Comparison of ENCODE assay signal across 26 cellular contexts in the genomic region with DNA sequence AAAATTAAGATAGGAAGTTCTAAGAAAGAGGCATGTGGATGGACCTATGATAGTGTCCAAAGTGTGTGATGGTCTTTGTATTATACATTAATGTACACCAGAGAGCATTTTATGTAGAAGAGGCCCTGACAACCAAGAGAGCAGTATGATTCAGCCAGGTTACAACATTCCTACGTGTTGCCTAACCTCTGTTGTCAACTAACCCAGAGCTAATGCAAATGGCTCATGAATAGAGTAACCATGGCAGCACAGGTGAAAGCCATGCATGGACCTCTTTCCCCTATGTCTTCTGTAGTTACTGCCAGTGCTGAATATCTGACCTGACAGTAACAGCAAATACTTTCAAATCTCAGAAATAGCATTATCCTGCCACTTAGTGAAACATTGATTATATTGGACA.
DNase-seq lines count a peak whose midpoint lies in the region; ATAC-seq, FAIRE-seq and TF ChIP-seq lines count a peak whose summit lies in the region.
"Had no signal": no experiment of that assay in that cellular context is flagged by ENCODE, and none has a peak within 500 bp of the region (broad histone marks: within the 10 kb centered on the region; RNA-seq: fewer than 3 reads in every experiment).

No MANE protein-coding gene starts in this region.

- no peaks in the 10 kb centered on the region; the same call in 2 of the 3 replicates for H3K9me3 Mint-ChIP-seq in GM23338

- no peaks in the 10 kb centered on the region for H3K27me3 Mint-ChIP-seq in GM23338 (ENCODE audit: insufficient read depth, low read depth, poor library complexity)
- H3K27me3 Mint-ChIP-seq: CD8-positive, alpha-beta memory T cell had no signal

- no peaks in the 10 kb centered on the region for H3K4me1 Mint-ChIP-seq in GM23338
- H3K4me1 Mint-ChIP-seq: CD8-positive, alpha-beta memory T cell had no signal

- DNase-seq in GM23338 (ENCODE audit: low spot score) (peak; percentile 24), NOMO-1 treated with DMSO at 0.1 percent for 48 hours (lab: John Stamatoyannopoulos, UW; ENCODE audit: unreplicated experiment) (peak; percentile 50), H1 (ENCODE audit: low read depth in 1 of 2, low spot score in 2 of 2) (no peak), iPS-NIHi11 (ENCODE audit: low spot score) (peak; percentile 6), esophagus muscularis mucosa (ENCODE audit: extremely low spot score) (no peak), NCI-H226 (no peak)
- DNase-seq in stimulated activated CD4-positive, alpha-beta T cell treated with anti-CD3 and anti-CD28 coated beads, Interleukin-4, amount 100 ng/mL, for 24 hours, result no peak
- DNase-seq: Calu3; CD8-positive, alpha-beta memory T cell; DMS153; GDM1; H9; NCI-H1092 treated with DMSO at 0.1 percent for 48 hours; NCI-H1436 treated with DMSO at 0.1 percent for 48 hours; NCI-H1930; NCI-H2227 treated with DMSO at 0.1 percent for 48 hours; NCI-H510A treated with DMSO at 0.1 percent for 48 hours; NCI-H82; SHP77 treated with DMSO at 0.1 percent for 48 hours had no signal

- H2BK5ac ChIP-seq in H1 (ENCODE audit: low read depth, low read length), result no peak overlapping the region

- H2AFZ ChIP-seq in GM23338, result no peak overlapping the region
- H2AFZ ChIP-seq in H1 (ENCODE audit: low read length), result no peak overlapping the region

- H2BK20ac ChIP-seq in H1 (ENCODE audit: low read length), result no peak overlapping the region

- H3K27me3 ChIP-seq in GM23338 (ENCODE audit: insufficient read depth) (no peaks in the 10 kb centered on the region), H1 (replicated peaks in 1 of 4; ENCODE audit: control insufficient read depth in 3 of 4, extremely low read depth in 1 of 4, insufficient read depth in 3 of 4, low read length in 3 of 4) (no peaks in the 10 kb centered on the region), esophagus muscularis mucosa (no peaks in the 10 kb centered on the region)

- H4K91ac ChIP-seq in H1 (replicated peaks; ENCODE audit: insufficient read length, low read length), result no peak overlapping the region

- H3K27ac Mint-ChIP-seq in GM23338, result no peak overlapping the region
- H3K27ac Mint-ChIP-seq: CD8-positive, alpha-beta memory T cell; H9 had no signal

- H4K5ac ChIP-seq in H1 (ENCODE audit: insufficient read length, low read depth, low read length), result no peak overlapping the region

- no peak overlapping the region for H3K4me3 ChIP-seq in GM23338
- H3K4me3 ChIP-seq in H1 (ENCODE audit: extremely low read depth in 1 of 4, insufficient read depth in 2 of 4, low read depth in 3 of 4, low read length in 4 of 4), result no peak overlapping the region
- H3K4me3 ChIP-seq in esophagus muscularis mucosa, result no peak overlapping the region
- H3K4me3 ChIP-seq: K562, SK-N-MC had no signal

- no peaks in the 10 kb centered on the region; the same call in none of the 2 replicates for H3K9me2 ChIP-seq in GM23338 (ENCODE audit: insufficient read depth)

- H3K9ac ChIP-seq in H1 (replicated peaks in 1 of 4; ENCODE audit: extremely low read depth in 1 of 4, low read depth in 3 of 4, low read length in 3 of 4), result no peak overlapping the region

- TF ChIP-seq POLR2A in H1 (IDR thresholded peaks at IDR 0.05; ENCODE audit: control extremely low read depth in 1 of 2, low read depth in 2 of 2, low read length in 2 of 2) (no peak), esophagus muscularis mucosa (IDR thresholded peaks at IDR 0.05; ENCODE audit: low read depth) (no peak)

- no peak overlapping the region for H3K23ac ChIP-seq in H1 (ENCODE audit: insufficient read length)

- TF ChIP-seq RAD21 in H1 (IDR thresholded peaks at IDR 0.05 in 1 of 2, conservative IDR thresholded peaks at IDR 0.05 in 1 of 2; ENCODE audit: low read depth in 2 of 2, low read length in 2 of 2), result no peak

- H3K79me2 ChIP-seq in GM23338 (replicated peaks; ENCODE audit: insufficient read depth), result no peaks in the 10 kb centered on the region
- H3K79me2 ChIP-seq in H1 (ENCODE audit: control insufficient read depth in 1 of 2, insufficient read depth in 2 of 2, low read length in 2 of 2), result no peaks in the 10 kb centered on the region

- TF ChIP-seq CTCF in GM23338 (conservative IDR thresholded peaks at IDR 0.05; ENCODE audit: low read depth in 2 of 2) (no peak), H1 (IDR thresholded peaks at IDR 0.05; ENCODE audit: control extremely low read depth in 1 of 3, insufficient read depth in 1 of 3, low read depth in 1 of 3, low read length in 3 of 3) (no peak), esophagus muscularis mucosa (IDR thresholded peaks at IDR 0.05) (no peak)

- no peak for TF ChIP-seq EP300 in H1 (IDR thresholded peaks at IDR 0.05; ENCODE audit: borderline replicate concordance in 1 of 2, low read depth in 2 of 2, low read length in 2 of 2)
- TF ChIP-seq EP300 in esophagus muscularis mucosa (IDR thresholded peaks at IDR 0.05), result no peak

- H3K9me3 ChIP-seq in H1 (ENCODE audit: insufficient read depth in 2 of 2, low read depth in 1 of 2, low read length in 1 of 2), result no peaks in the 10 kb centered on the region
- no peaks in the 10 kb centered on the region for H3K9me3 ChIP-seq in esophagus muscularis mucosa

- no peak overlapping the region for H3K4me2 ChIP-seq in GM23338
- no peak overlapping the region for H3K4me2 ChIP-seq in H1 (ENCODE audit: insufficient read depth in 1 of 2, low read depth in 2 of 2, low read length in 2 of 2)

- H2BK120ac ChIP-seq in H1 (replicated peaks; ENCODE audit: low read depth, low read length), result no peak overlapping the region

- WGBS in H1 (ENCODE audit: extremely low coverage in 1 of 2, insufficient coverage in 1 of 2, insufficient read length in 1 of 2, insufficient replicate concordance in 2 of 2, low coverage in 1 of 2, low lambda C conversion rate in 2 of 2, missing lambda C conversion rate in 1 of 2), 2 experiments, result 47% methylated on average over 1 of the region's 1 CpG; no CpG with 5 or more reads in 1 of the 2 experiments
- WGBS in esophagus muscularis mucosa, result 90% methylated on average over 1 of the region's 1 CpG

- no peak overlapping the region for H3K4me3 Mint-ChIP-seq in GM23338
- H3K4me3 Mint-ChIP-seq: CD8-positive, alpha-beta memory T cell; H9 had no signal

- H3K36me3 Mint-ChIP-seq in GM23338 (ENCODE audit: low read depth), result no peaks in the 10 kb centered on the region
- H3K36me3 Mint-ChIP-seq: CD8-positive, alpha-beta memory T cell had no signal

- CTCF ChIA-PET in H1 (lab: Charles Lee; ENCODE audit: partially characterized antibody), result interaction anchor here (0.7 kb wide), 1 partner anchor 213 kb away, joined by 3 read pairs; no protein-coding TSS in a partner anchor

- H3K14ac ChIP-seq in H1 (ENCODE audit: insufficient read length), result no peak overlapping the region

- H2AK5ac ChIP-seq in H1 (ENCODE audit: low read depth, low read length), result no peak overlapping the region

- no peaks in the 10 kb centered on the region for H3K79me1 ChIP-seq in H1 (ENCODE audit: low read depth, low read length)

- intact Hi-C loops in esophagus muscularis mucosa (cut with DNase I), result no loop called here

- H2BK15ac ChIP-seq in H1 (ENCODE audit: low read length), result no peak overlapping the region

- no peak overlapping the region for H3K4ac ChIP-seq in H1 (replicated peaks; ENCODE audit: insufficient read length, low read depth, low read length)

- no peak overlapping the region for H3K27ac ChIP-seq in GM23338 (ENCODE audit: low read depth)
- no peak overlapping the region for H3K27ac ChIP-seq in H1 (ENCODE audit: low read depth, low read length)
- H3K27ac ChIP-seq in esophagus muscularis mucosa (replicated peaks in 1 of 4), result no peak overlapping the region
- H3K27ac ChIP-seq: C4-2B, SK-N-MC had no signal

- no peaks in the 10 kb centered on the region for H3K36me3 ChIP-seq in GM23338 (ENCODE audit: insufficient read depth)
- H3K36me3 ChIP-seq in H1 (ENCODE audit: control insufficient read depth in 2 of 4, insufficient read depth in 4 of 4, low read length in 3 of 4), result peaks cover 0 to 2% (median 0%) of the 10 kb centered on the region in 4 experiments; a peak in 1 of 8 replicates
- no peaks in the 10 kb centered on the region for H3K36me3 ChIP-seq in esophagus muscularis mucosa

- no peaks in the 10 kb centered on the region for H3F3A ChIP-seq in GM23338 (replicated peaks; ENCODE audit: low read depth)

- FAIRE-seq in H1 (lab: Jason Lieb, UNC), result no peak
- FAIRE-seq: A204.1, GM19239, HepG2, K562 had no signal

- no peak overlapping the region for H4K8ac ChIP-seq in H1 (ENCODE audit: extremely low read depth, insufficient read depth, low read length)

- peak; percentile 50; the same call in 2 of the 3 replicates for ATAC-seq in GM23338
- ATAC-seq in HG02852 (IDR thresholded peaks at IDR 0.05; ENCODE audit: unreplicated experiment), result no peak
- ATAC-seq: HepG2, K562 had no signal

- no peak overlapping the region for H3K56ac ChIP-seq in H1 (replicated peaks; ENCODE audit: insufficient read length, low read depth, low read length)

- H3K23me2 ChIP-seq in H1 (ENCODE audit: low read depth, low read length), result no peaks in the 10 kb centered on the region

- no peak overlapping the region for H3K18ac ChIP-seq in H1 (ENCODE audit: extremely low read depth, low read length)

- no peak overlapping the region for H2BK12ac ChIP-seq in H1 (ENCODE audit: low read depth, low read length)

- POLR2A ChIA-PET in H1 (lab: Charles Lee; ENCODE audit: partially characterized antibody), result no interaction called here

- no peaks in the 10 kb centered on the region for H3K4me1 ChIP-seq in GM23338 (ENCODE audit: insufficient read depth)
- no peaks in the 10 kb centered on the region for H3K4me1 ChIP-seq in H1 (replicated peaks in 1 of 4; ENCODE audit: control insufficient read depth in 3 of 4, insufficient read depth in 4 of 4, low read length in 3 of 4)
- H3K4me1 ChIP-seq in esophagus muscularis mucosa, result no peaks in the 10 kb centered on the region

- no peaks in the 10 kb centered on the region for H4K20me1 ChIP-seq in GM23338 (replicated peaks; ENCODE audit: insufficient read depth)
- no peaks in the 10 kb centered on the region for H4K20me1 ChIP-seq in H1 (replicated peaks in 1 of 2; ENCODE audit: control insufficient read depth in 1 of 2, insufficient read depth in 2 of 2, low read length in 2 of 2)

TF ChIP-seq in GM23338, 12 proteins besides CTCF, POLR2A, EP300 and RAD21 (continues in another document):
- TF ChIP-seq JUNB (IDR thresholded peaks at IDR 0.05; ENCODE audit: unreplicated experiment), result no peak
- no peak for TF ChIP-seq STAT1 (IDR thresholded peaks at IDR 0.05; ENCODE audit: unreplicated experiment)

TF ChIP-seq in H1, 55 proteins besides CTCF, POLR2A, EP300 and RAD21 (continues in another document):
- TF ChIP-seq SUZ12 (IDR thresholded peaks at IDR 0.05; ENCODE audit: low read length) (no peak), CHD2 (IDR thresholded peaks at IDR 0.05; ENCODE audit: low read length) (no peak)
- TF ChIP-seq, protein P1, sequence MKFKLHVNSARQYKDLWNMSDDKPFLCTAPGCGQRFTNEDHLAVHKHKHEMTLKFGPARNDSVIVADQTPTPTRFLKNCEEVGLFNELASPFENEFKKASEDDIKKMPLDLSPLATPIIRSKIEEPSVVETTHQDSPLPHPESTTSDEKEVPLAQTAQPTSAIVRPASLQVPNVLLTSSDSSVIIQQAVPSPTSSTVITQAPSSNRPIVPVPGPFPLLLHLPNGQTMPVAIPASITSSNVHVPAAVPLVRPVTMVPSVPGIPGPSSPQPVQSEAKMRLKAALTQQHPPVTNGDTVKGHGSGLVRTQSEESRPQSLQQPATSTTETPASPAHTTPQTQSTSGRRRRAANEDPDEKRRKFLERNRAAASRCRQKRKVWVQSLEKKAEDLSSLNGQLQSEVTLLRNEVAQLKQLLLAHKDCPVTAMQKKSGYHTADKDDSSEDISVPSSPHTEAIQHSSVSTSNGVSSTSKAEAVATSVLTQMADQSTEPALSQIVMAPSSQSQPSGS (IDR thresholded peaks at IDR 0.05; ENCODE audit: low read length), result no peak

Comparison
In these comparisons a context has a peak if more than half of its experiments do, and no peak if none do; other contexts are left out.
1. DNase-seq: peak in GM23338 (single experiment), NOMO-1 treated with DMSO at 0.1 percent for 48 hours (single experiment) and iPS-NIHi11 (single experiment); none in H1 (0 of 2), stimulated activated CD4-positive, alpha-beta T cell treated with anti-CD3 and anti-CD28 coated beads, Interleukin-4, amount 100 ng/mL, for 24 hours (single experiment), esophagus muscularis mucosa (single experiment) and NCI-H226 (single experiment).